In genomic region chr2:5102823-5103222, GRCh38 we compare ENCODE assay signal across 23 cellular contexts.
"Had no signal": no experiment of that assay in that cellular context is flagged by ENCODE, and none has a peak within 500 bp of the region (broad histone marks: within the 10 kb centered on the region; RNA-seq: fewer than 3 reads in every experiment).

No MANE protein-coding gene starts in this region.

- H3K36me3 ChIP-seq: MG63 had no signal

- H3K27me3 Mint-ChIP-seq: T-cell had no signal

- H3K4me1 ChIP-seq: SJCRH30 had no signal

- DNase-seq: Karpas-422, KG1, MG63, NCI-H1092, NCI-H1105 treated with DMSO at 0.1 percent for 48 hours, NCI-H1417 treated with DMSO at 0.1 percent for 48 hours, NCI-H146, NCI-H1694 treated with DMSO at 0.1 percent for 48 hours, NCI-H1930, NCI-H2081, NCI-H2107, NCI-H2227 treated with DMSO at 0.1 percent for 48 hours, NCI-H524, NCI-H526 treated with DMSO at 0.1 percent for 48 hours, NCI-H748 treated with DMSO at 0.1 percent for 48 hours, PC-3, SHP77 treated with DMSO at 0.1 percent for 48 hours, SJCRH30, SW 1271, T-cell had no signal

- H3K9me3 ChIP-seq: MG63, SJCRH30 had no signal

- H3K4me3 Mint-ChIP-seq: T-cell; T-helper 1 cell treated with Interleukin-12 subunit alpha and Interleukin-12 subunit beta and Interleukin-4 antibody, amounts not matched to agents 30 μg/mL and 1 μg/mL, for 36 hours had no signal

- H3K27ac Mint-ChIP-seq: T-cell; T-helper 1 cell treated with Interleukin-12 subunit alpha and Interleukin-12 subunit beta and Interleukin-4 antibody, amounts not matched to agents 30 μg/mL and 1 μg/mL, for 36 hours had no signal

- H3K4me3 ChIP-seq: MG63, SJCRH30 had no signal

- H3K4me1 Mint-ChIP-seq: T-cell had no signal

- H3K27me3 ChIP-seq: MG63, SJCRH30 had no signal

- ATAC-seq: Panc1, PC-3, Right ventricle myocardium inferior, T-cell had no signal

- H3K36me3 Mint-ChIP-seq: T-cell had no signal

- H3K27ac ChIP-seq: SJCRH30 had no signal
